9 cellular contexts compared by ENCODE assay signal in genomic region chr1:183632964-183633363, GRCh38. TPM values are rescaled to one million over a fixed set of nuclear protein-coding genes. Genes with fewer than 3 reads are reported as not detected.
DNase-seq lines count a peak whose midpoint lies in the region; ATAC-seq and TF ChIP-seq lines count a peak whose summit lies in the region.
"Had no signal": no experiment of that assay in that cellular context is flagged by ENCODE, and none has a peak within 500 bp of the region (broad histone marks: within the 10 kb centered on the region; RNA-seq: fewer than 3 reads in every experiment).

No MANE protein-coding gene starts in this region.

- peak overlapping the region; percentile 96 to 98 for H3K4me3 Mint-ChIP-seq in activated T-cell treated with anti-CD3 and anti-CD28 coated beads, Interleukin-2, amount 50 U/mL, for 72 hours
- peak overlapping the region; percentile 98 for H3K4me3 Mint-ChIP-seq in WTC11
- peak overlapping the region; percentile 96 to 100 (median 99) for H3K4me3 Mint-ChIP-seq in immature natural killer cell

- H3K36me3 ChIP-seq in tibial artery: peaks cover 20 to 33% (median 25%) of the 10 kb centered on the region in 3 donors

- H3K9me3 ChIP-seq in tibial artery: no peaks in the 10 kb centered on the region

- peaks cover 18 to 31% of the 10 kb centered on the region in 2 donors for H3K36me3 Mint-ChIP-seq in activated T-cell treated with anti-CD3 and anti-CD28 coated beads, Interleukin-2, amount 50 U/mL, for 72 hours (ENCODE audit: insufficient read depth in 2 of 2)
- H3K36me3 Mint-ChIP-seq in WTC11 (peaks cover 27% of the 10 kb centered on the region), immature natural killer cell (peaks cover 17 to 18% (median 18%) of the 10 kb centered on the region in 3 donors)

- H3K9me3 Mint-ChIP-seq in activated T-cell treated with anti-CD3 and anti-CD28 coated beads, Interleukin-2, amount 50 U/mL, for 72 hours: no peaks in the 10 kb centered on the region
- H3K9me3 Mint-ChIP-seq in WTC11: peaks cover 6% of the 10 kb centered on the region
- H3K9me3 Mint-ChIP-seq in immature natural killer cell: no peaks in the 10 kb centered on the region

- peaks cover 0 to 51% (median 34%) of the 10 kb centered on the region in 4 donors for H3K4me1 ChIP-seq in tibial artery

- H3K4me1 Mint-ChIP-seq in activated T-cell treated with anti-CD3 and anti-CD28 coated beads, Interleukin-2, amount 50 U/mL, for 72 hours (ENCODE audit: low read depth): peaks cover 65% of the 10 kb centered on the region
- peaks cover 36% of the 10 kb centered on the region for H3K4me1 Mint-ChIP-seq in WTC11
- H3K4me1 Mint-ChIP-seq in immature natural killer cell: peaks cover 61 to 81% of the 10 kb centered on the region in 2 donors

- DNase-seq in activated T-cell treated with anti-CD3 and anti-CD28 coated beads, Interleukin-2, amount 50 U/mL, for 72 hours: no peak
- no peak for DNase-seq in activated T-cell treated with anti-CD3 and anti-CD28 coated beads, Interleukin-2, amount 50 U/mL, for 48 hours
- DNase-seq in WTC11 (ENCODE audit: low spot score) (no peak), immature natural killer cell (no peak), tibial artery (no peak), left lobe of liver (ENCODE audit: low spot score) (no peak)
- DNase-seq: NCI-H1436 treated with DMSO at 0.1 percent for 48 hours had no signal

- TF ChIP-seq CTCF in WTC11 (IDR thresholded peaks at IDR 0.05): no peak
- no peak for TF ChIP-seq CTCF in tibial artery (IDR thresholded peaks at IDR 0.05)

- no peaks in the 10 kb centered on the region for H3K27me3 Mint-ChIP-seq in activated T-cell treated with anti-CD3 and anti-CD28 coated beads, Interleukin-2, amount 50 U/mL, for 72 hours (ENCODE audit: low read depth)
- H3K27me3 Mint-ChIP-seq in WTC11 (ENCODE audit: low read depth) (peaks cover 15% of the 10 kb centered on the region), immature natural killer cell (ENCODE audit: low read depth in 3 of 3) (peaks cover 9 to 17% (median 13%) of the 10 kb centered on the region in 3 donors)

- peak overlapping the region; percentile 91 to 99 for H3K27ac ChIP-seq in tibial artery

- CTCF ChIA-PET in WTC11 (lab: Charles Lee): interaction anchor here (0.6 to 3.3 kb wide), 6 partner anchors 9 to 161 kb away, joined by 3 to 13 read pairs (median 3); no protein-coding TSS in a partner anchor

- intact Hi-C loops in tibial artery (cut with DNase I; ENCODE audit: low total_unique reads): loop anchor here (10.0 kb wide), 1 partner anchor 1018 kb away; no protein-coding TSS in a partner anchor

- POLR2A ChIA-PET in WTC11 (lab: Charles Lee): no interaction called here

- peak overlapping the region; percentile 83 to 98 for H3K4me3 ChIP-seq in tibial artery

- H3K27ac Mint-ChIP-seq in activated T-cell treated with anti-CD3 and anti-CD28 coated beads, Interleukin-2, amount 50 U/mL, for 72 hours: peak overlapping the region; percentile 75
- H3K27ac Mint-ChIP-seq in WTC11: no peak overlapping the region
- peak overlapping the region; percentile 69 to 95 (median 86) for H3K27ac Mint-ChIP-seq in immature natural killer cell

- ATAC-seq in activated T-cell treated with anti-CD3 and anti-CD28 coated beads, Interleukin-2, amount 50 U/mL, for 72 hours (replicated peaks in 1 of 2): no peak
- ATAC-seq in WTC11: no peak
- ATAC-seq in HG02571 (IDR thresholded peaks at IDR 0.05; ENCODE audit: unreplicated experiment): no peak
- ATAC-seq in GM21390 (IDR thresholded peaks at IDR 0.05; ENCODE audit: unreplicated experiment): no peak
- ATAC-seq in left lobe of liver: no peak

- no peaks in the 10 kb centered on the region for H3K27me3 ChIP-seq in tibial artery

TF ChIP-seq in WTC11, 78 proteins besides CTCF, POLR2A, EP300 and RAD21 (continues in another document):
- TF ChIP-seq STAT6 (CRISPR knock-in tag; conservative IDR thresholded peaks at IDR 0.05; ENCODE audit: low read depth) (no peak), USF1 (CRISPR knock-in tag; IDR thresholded peaks at IDR 0.05) (no peak), MAX (CRISPR knock-in tag; IDR thresholded peaks at IDR 0.05) (no peak), CDX4 (CRISPR knock-in tag; IDR thresholded peaks at IDR 0.05; ENCODE audit: borderline replicate concordance) (no peak), ZNF671 (CRISPR knock-in tag; IDR thresholded peaks at IDR 0.05) (no peak), ZNF416 (CRISPR knock-in tag; IDR thresholded peaks at IDR 0.05) (no peak), ZNF138 (CRISPR knock-in tag; conservative IDR thresholded peaks at IDR 0.05) (no peak), ESRRA (CRISPR knock-in tag; IDR thresholded peaks at IDR 0.05; ENCODE audit: borderline replicate concordance) (no peak), ZNF281 (CRISPR knock-in tag; IDR thresholded peaks at IDR 0.05) (no peak), CREM (CRISPR knock-in tag; IDR thresholded peaks at IDR 0.05) (no peak), ZNF121 (CRISPR knock-in tag; IDR thresholded peaks at IDR 0.05) (no peak)

RNA-seq across cellular contexts. Expression of gene ARPC5, which starts 2.6 kb away (rescaled TPM):
- total RNA-seq in activated T-cell treated with anti-CD3 and anti-CD28 coated beads, Interleukin-2, amount 50 U/mL, for 72 hours: 10 to 100 TPM; 79.1 to 80.1 TPM
- total RNA-seq in WTC11 (2021): 51.7 to 60.9 TPM (median 56.8 TPM) in 3 replicates
- polyA plus RNA-seq in immature natural killer cell: 100 to 1,000 TPM; 638 to 995 (median 763) TPM
- 27.1 TPM for total RNA-seq in left lobe of liver

RNA-seq across cellular contexts. Expression of gene APOBEC4, which starts 20.2 kb away (rescaled TPM):
- total RNA-seq in activated T-cell treated with anti-CD3 and anti-CD28 coated beads, Interleukin-2, amount 50 U/mL, for 72 hours: not detected
- total RNA-seq in WTC11 (2021): not detected in 3 replicates
- not detected for polyA plus RNA-seq in immature natural killer cell
- total RNA-seq in left lobe of liver: not detected

RNA-seq across cellular contexts. Expression of gene NCF2, which starts 42.7 kb away (rescaled TPM):
- 10 to 100 TPM; 22.6 to 29.5 TPM for total RNA-seq in activated T-cell treated with anti-CD3 and anti-CD28 coated beads, Interleukin-2, amount 50 U/mL, for 72 hours
- total RNA-seq in WTC11 (2021) (0.25 to 0.52 TPM (median 0.41 TPM) in 3 replicates), left lobe of liver (2.8 TPM)
- polyA plus RNA-seq in immature natural killer cell: 10 to 100 TPM in 1 of 3 donors, 1 to 10 TPM in 2; 1.5 to 13.3 (median 3.7) TPM
